24 cellular contexts compared by ENCODE assay signal in genomic region chr2:61359058-61359457, GRCh38.
"Had no signal": no experiment of that assay in that cellular context is flagged by ENCODE, and none has a peak within 500 bp of the region (broad histone marks: within the 10 kb centered on the region; RNA-seq: fewer than 3 reads in every experiment).

No MANE protein-coding gene starts in this region.

- H3K4me3 ChIP-seq: dorsolateral prefrontal cortex, lung, mucosa of descending colon, pancreas, sigmoid colon, skin epidermis, spleen, testis, tibial artery, upper lobe of left lung had no signal

- H3K4me1 ChIP-seq: testis had no signal

- H3K27ac ChIP-seq: neutrophil, pancreas, sigmoid colon, skin epidermis, spleen, testis, tibial artery had no signal

- DNase-seq: cortex of kidney; dorsolateral prefrontal cortex; effector CD4-positive, alpha-beta T cell; head of caudate nucleus; hippocampal formation; islet precursor cell; kidney glomerular epithelial cell; left colon; mucosa of descending colon; naive B cell; pancreas; sigmoid colon; spleen; stimulated activated CD4-positive, alpha-beta T cell treated with anti-CD3 and anti-CD28 coated beads, Interleukin-4, amount 100 ng/mL, for 4 hours; stimulated activated naive CD8-positive, alpha-beta T cell treated with anti-CD3 and anti-CD28 coated beads, Interleukin-15, Interleukin-2, amounts not matched to agents 100 U/mL and 50 U/mL, for 24 hours; substantia nigra; testis; tibial artery; upper lobe of left lung had no signal

- ATAC-seq: left colon; mucosa of descending colon; natural killer cell treated with Interleukin-12 subunit alpha and Interleukin-12 subunit beta and Interleukin-15 and Interleukin-18, amount 100 ng/mL, for 72 hours; pancreas; stimulated activated memory B cell treated with anti-CD40 and anti-IgM and Interleukin-4, amounts not matched to agents 10 μg/mL and 1 μg/mL and 100 μg/mL, for 72 hours; stimulated activated naive CD8-positive, alpha-beta T cell treated with anti-CD3 and anti-CD28 coated beads, Interleukin-15, Interleukin-2, amounts not matched to agents 100 U/mL and 50 U/mL, for 24 hours had no signal

- H3K9me3 ChIP-seq: neutrophil, pancreas, testis had no signal

- H3K27me3 ChIP-seq: dorsolateral prefrontal cortex, neutrophil, pancreas, sigmoid colon, spleen, testis, tibial artery, upper lobe of left lung had no signal

- H3K36me3 ChIP-seq: pancreas had no signal
